ENCODE assay signal across 2 cellular contexts in genomic region chr1:214604543-214604942, GRCh38.
TF ChIP-seq lines count a peak whose summit lies in the region.

No MANE protein-coding gene starts in this region.

TF ChIP-seq in SK-N-SH, 30 proteins besides CTCF, POLR2A, EP300 and RAD21 (continued from another document):
- TF ChIP-seq, protein P1, sequence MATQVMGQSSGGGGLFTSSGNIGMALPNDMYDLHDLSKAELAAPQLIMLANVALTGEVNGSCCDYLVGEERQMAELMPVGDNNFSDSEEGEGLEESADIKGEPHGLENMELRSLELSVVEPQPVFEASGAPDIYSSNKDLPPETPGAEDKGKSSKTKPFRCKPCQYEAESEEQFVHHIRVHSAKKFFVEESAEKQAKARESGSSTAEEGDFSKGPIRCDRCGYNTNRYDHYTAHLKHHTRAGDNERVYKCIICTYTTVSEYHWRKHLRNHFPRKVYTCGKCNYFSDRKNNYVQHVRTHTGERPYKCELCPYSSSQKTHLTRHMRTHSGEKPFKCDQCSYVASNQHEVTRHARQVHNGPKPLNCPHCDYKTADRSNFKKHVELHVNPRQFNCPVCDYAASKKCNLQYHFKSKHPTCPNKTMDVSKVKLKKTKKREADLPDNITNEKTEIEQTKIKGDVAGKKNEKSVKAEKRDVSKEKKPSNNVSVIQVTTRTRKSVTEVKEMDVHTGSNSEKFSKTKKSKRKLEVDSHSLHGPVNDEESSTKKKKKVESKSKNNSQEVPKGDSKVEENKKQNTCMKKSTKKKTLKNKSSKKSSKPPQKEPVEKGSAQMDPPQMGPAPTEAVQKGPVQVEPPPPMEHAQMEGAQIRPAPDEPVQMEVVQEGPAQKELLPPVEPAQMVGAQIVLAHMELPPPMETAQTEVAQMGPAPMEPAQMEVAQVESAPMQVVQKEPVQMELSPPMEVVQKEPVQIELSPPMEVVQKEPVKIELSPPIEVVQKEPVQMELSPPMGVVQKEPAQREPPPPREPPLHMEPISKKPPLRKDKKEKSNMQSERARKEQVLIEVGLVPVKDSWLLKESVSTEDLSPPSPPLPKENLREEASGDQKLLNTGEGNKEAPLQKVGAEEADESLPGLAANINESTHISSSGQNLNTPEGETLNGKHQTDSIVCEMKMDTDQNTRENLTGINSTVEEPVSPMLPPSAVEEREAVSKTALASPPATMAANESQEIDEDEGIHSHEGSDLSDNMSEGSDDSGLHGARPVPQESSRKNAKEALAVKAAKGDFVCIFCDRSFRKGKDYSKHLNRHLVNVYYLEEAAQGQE (IDR thresholded peaks at IDR 0.05; ENCODE audit: low read depth, low read length) = no peak
- TF ChIP-seq FOXM1 (IDR thresholded peaks at IDR 0.05; ENCODE audit: low read depth) = no peak

TF ChIP-seq in SK-N-SH treated with all-trans-retinoic acid at 6 μM for 48 hours, 23 proteins besides CTCF, POLR2A, EP300 and RAD21 (continued from another document):
- no peak for TF ChIP-seq TSHZ2 (CRISPR knock-in tag; IDR thresholded peaks at IDR 0.05)
- no peak for TF ChIP-seq TOX (CRISPR knock-in tag; IDR thresholded peaks at IDR 0.05; ENCODE audit: borderline replicate concordance)
- TF ChIP-seq ZC3H10 (CRISPR knock-in tag; IDR thresholded peaks at IDR 0.05) = no peak
- TF ChIP-seq BACH2 (CRISPR knock-in tag; IDR thresholded peaks at IDR 0.05; ENCODE audit: borderline replicate concordance) = no peak
- no peak for TF ChIP-seq PATZ1 (CRISPR knock-in tag; IDR thresholded peaks at IDR 0.05; ENCODE audit: borderline replicate concordance)
- TF ChIP-seq ZNF8 (CRISPR knock-in tag; IDR thresholded peaks at IDR 0.05) = no peak
- TF ChIP-seq ZNF565 (CRISPR knock-in tag; conservative IDR thresholded peaks at IDR 0.05; ENCODE audit: low read depth) = no peak
- TF ChIP-seq ARNTL (CRISPR knock-in tag; IDR thresholded peaks at IDR 0.05; ENCODE audit: borderline replicate concordance, low read depth) = no peak
- TF ChIP-seq CSRNP3 (CRISPR knock-in tag; IDR thresholded peaks at IDR 0.05) = no peak
- TF ChIP-seq ZFP3 (CRISPR knock-in tag; IDR thresholded peaks at IDR 0.05) = no peak
TF ChIP-seq in SK-N-SH treated with all-trans-retinoic acid at 6 μM for 48 hours: peak in this region for 0.
